In the genomic region with DNA sequence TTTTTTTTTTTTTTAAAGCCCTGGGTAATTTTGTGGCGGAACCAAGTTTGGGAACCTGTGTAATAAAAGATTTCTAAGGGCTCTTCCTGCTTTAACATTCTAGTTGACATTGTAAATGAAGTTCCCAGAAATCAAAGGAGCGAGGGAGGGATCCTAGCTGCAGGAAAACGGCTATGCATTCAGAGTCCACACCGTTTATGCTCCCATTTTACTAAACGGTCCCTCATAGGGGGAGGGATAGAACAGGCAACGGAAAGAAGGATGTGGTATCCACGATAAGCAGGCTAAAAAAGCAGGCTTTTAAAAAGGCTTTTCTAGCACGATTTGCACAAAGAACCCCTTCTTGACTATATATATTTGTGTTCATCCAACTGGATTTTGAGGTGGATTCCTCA, we compare ENCODE assay signal across 8 cellular contexts. TPM values are rescaled to one million over a fixed set of nuclear protein-coding genes. Genes with fewer than 3 reads are reported as not detected.
DNase-seq lines count a peak whose midpoint lies in the region; ATAC-seq and TF ChIP-seq lines count a peak whose summit lies in the region.

No MANE protein-coding gene starts in this region.

- peak overlapping the region; percentile 20 for H3K4me3 ChIP-seq in mucosa of descending colon

- no peaks in the 10 kb centered on the region for H3K9me3 ChIP-seq in mucosa of descending colon

- H3K4me1 ChIP-seq in mucosa of descending colon (ENCODE audit: low read depth), result peaks cover 14% of the 10 kb centered on the region

- TF ChIP-seq CTCF in mucosa of descending colon (IDR thresholded peaks at IDR 0.05) (no peak), GM10266 (IDR thresholded peaks at IDR 0.05; ENCODE audit: control insufficient read depth, insufficient read depth, low read depth, missing control alignments) (no peak)

- H3K36me3 ChIP-seq in mucosa of descending colon (ENCODE audit: low read depth), result no peaks in the 10 kb centered on the region

- DNase-seq in NCI-H2107 treated with DMSO at 0.1 percent for 48 hours (lab: John Stamatoyannopoulos, UW; ENCODE audit: unreplicated experiment), result peak; percentile 77
- DNase-seq in NCI-H2107 (lab: John Stamatoyannopoulos, UW), result no peak
- peak; percentile 33 for DNase-seq in NCI-H526 treated with DMSO at 0.1 percent for 48 hours (lab: John Stamatoyannopoulos, UW)
- peak; percentile 24 for DNase-seq in dermis blood vessel endothelial cell
- DNase-seq in mucosa of descending colon, result peak in 1 of 3 donors; percentile 18
- DNase-seq in GM10266 (ENCODE audit: extremely low spot score), result no peak
- no peak for DNase-seq in A172 (ENCODE audit: low spot score)
- no peak for DNase-seq in NCI-H1092 (lab: John Stamatoyannopoulos, UW)

- peak; percentile 65 for ATAC-seq in mucosa of descending colon

- intact Hi-C loops in mucosa of descending colon (cut with DNase I, micrococcal nuclease), result no loop called here

RNA-seq across cellular contexts. Expression of a gene that starts 0.6 kb away (rescaled TPM):
- total RNA-seq in dermis blood vessel endothelial cell, result 20.1 and 29.1 TPM in 2 replicates
- 10 to 100 TPM; 53.7 to 57.9 (median 53.9) TPM for total RNA-seq in mucosa of descending colon
- 15.7 and 20.3 TPM in 2 replicates for total RNA-seq in A172 (2014; rRNA removed; shearing (Covaris generic))

RNA-seq across cellular contexts. Expression of a gene that starts 35.7 kb away (rescaled TPM):
- total RNA-seq in dermis blood vessel endothelial cell (0.17 and 0.33 TPM in 2 replicates), mucosa of descending colon (under 1 TPM in 1 of 3 donors, not detected in 2; 0.10 TPM)
- total RNA-seq in A172 (2014; rRNA removed; shearing (Covaris generic)), result 0.17 and 0.41 TPM in 2 replicates

RNA-seq across cellular contexts. Expression of a gene that starts 56.8 kb away (rescaled TPM):
- total RNA-seq in dermis blood vessel endothelial cell, result 41.0 and 71.0 TPM in 2 replicates
- 10 to 100 TPM; 17.3 to 44.4 (median 38.1) TPM for total RNA-seq in mucosa of descending colon
- total RNA-seq in A172 (2014; rRNA removed; shearing (Covaris generic)), result 61.4 and 85.5 TPM in 2 replicates

Comparison
In these comparisons a context has a peak if more than half of its experiments do, and no peak if none do; other contexts are left out.
1. DNase-seq: peak in NCI-H2107 treated with DMSO at 0.1 percent for 48 hours (single experiment), NCI-H526 treated with DMSO at 0.1 percent for 48 hours (single experiment) and dermis blood vessel endothelial cell (single experiment); none in NCI-H2107 (single experiment), GM10266 (single experiment), A172 (single experiment) and NCI-H1092 (single experiment).